ENCODE assay signal across 1 cellular context in the genomic region with DNA sequence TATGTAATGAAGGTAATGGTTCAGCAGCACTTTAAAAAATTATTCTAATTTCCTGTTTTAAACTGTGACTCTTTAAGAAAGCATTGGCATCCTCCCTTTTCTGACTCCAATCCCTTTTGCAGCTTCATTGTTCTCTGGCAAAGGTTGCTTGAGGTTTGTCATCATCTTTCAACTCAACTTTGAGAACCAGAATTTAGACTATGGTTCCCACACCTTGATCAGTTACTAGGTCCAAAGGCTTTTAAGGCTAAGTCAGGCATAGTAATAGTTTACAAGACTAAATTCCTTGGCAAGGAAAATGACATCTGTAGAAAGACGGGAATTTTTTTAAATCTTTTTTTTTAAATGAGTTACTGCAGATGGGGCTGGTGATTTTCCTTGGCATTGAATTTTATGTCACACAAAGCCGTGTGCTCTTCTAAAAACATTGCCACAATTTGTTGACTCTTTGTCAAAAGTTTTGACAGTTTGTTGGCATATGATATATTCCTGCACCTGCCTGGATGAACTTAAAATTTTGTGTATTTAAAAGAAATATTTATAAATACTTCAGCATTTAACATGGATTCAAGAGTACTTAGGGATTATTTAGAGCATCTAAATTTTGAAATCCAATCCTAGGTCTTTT.
TF ChIP-seq lines count a peak whose summit lies in the region.

No MANE protein-coding gene starts in this region.

TF ChIP-seq in IMR-90, 13 proteins besides CTCF, POLR2A, EP300 and RAD21:
- no peak for TF ChIP-seq RCOR1 (IDR thresholded peaks at IDR 0.05; ENCODE audit: insufficient replicate concordance, low read length)
- no peak for TF ChIP-seq MAFK (IDR thresholded peaks at IDR 0.05; ENCODE audit: low read depth, low read length)
- no peak for TF ChIP-seq NFE2L2 (IDR thresholded peaks at IDR 0.05; ENCODE audit: low read depth, low read length)
- no peak for TF ChIP-seq RFX5 (IDR thresholded peaks at IDR 0.05; ENCODE audit: low read depth, low read length)
- TF ChIP-seq CHD1 (IDR thresholded peaks at IDR 0.05; ENCODE audit: low read depth, low read length), result no peak
- TF ChIP-seq MAZ (IDR thresholded peaks at IDR 0.05; ENCODE audit: borderline replicate concordance, low read depth, low read length), result no peak
- no peak for TF ChIP-seq FOS (IDR thresholded peaks at IDR 0.05; ENCODE audit: low read depth, low read length)
- TF ChIP-seq SMC3 (IDR thresholded peaks at IDR 0.05; ENCODE audit: low read depth, low read length), result no peak
- TF ChIP-seq, protein P1, sequence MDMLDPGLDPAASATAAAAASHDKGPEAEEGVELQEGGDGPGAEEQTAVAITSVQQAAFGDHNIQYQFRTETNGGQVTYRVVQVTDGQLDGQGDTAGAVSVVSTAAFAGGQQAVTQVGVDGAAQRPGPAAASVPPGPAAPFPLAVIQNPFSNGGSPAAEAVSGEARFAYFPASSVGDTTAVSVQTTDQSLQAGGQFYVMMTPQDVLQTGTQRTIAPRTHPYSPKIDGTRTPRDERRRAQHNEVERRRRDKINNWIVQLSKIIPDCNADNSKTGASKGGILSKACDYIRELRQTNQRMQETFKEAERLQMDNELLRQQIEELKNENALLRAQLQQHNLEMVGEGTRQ (IDR thresholded peaks at IDR 0.05; ENCODE audit: low read depth, low read length), result no peak
- no peak for TF ChIP-seq BHLHE40 (IDR thresholded peaks at IDR 0.05; ENCODE audit: low read depth, low read length)
- no peak for TF ChIP-seq MXI1 (IDR thresholded peaks at IDR 0.05; ENCODE audit: borderline replicate concordance, low read depth, low read length)
- no peak for TF ChIP-seq CEBPB (IDR thresholded peaks at IDR 0.05; ENCODE audit: low read depth, low read length)
- TF ChIP-seq, protein P2, sequence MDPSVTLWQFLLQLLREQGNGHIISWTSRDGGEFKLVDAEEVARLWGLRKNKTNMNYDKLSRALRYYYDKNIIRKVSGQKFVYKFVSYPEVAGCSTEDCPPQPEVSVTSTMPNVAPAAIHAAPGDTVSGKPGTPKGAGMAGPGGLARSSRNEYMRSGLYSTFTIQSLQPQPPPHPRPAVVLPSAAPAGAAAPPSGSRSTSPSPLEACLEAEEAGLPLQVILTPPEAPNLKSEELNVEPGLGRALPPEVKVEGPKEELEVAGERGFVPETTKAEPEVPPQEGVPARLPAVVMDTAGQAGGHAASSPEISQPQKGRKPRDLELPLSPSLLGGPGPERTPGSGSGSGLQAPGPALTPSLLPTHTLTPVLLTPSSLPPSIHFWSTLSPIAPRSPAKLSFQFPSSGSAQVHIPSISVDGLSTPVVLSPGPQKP (IDR thresholded peaks at IDR 0.05; ENCODE audit: borderline replicate concordance, low read depth, low read length), result no peak
